8 cellular contexts compared by ENCODE assay signal in genomic region chr1:231192620-231193163, GRCh38. TPM values are rescaled to one million over a fixed set of nuclear protein-coding genes. Genes with fewer than 3 reads are reported as not detected.
DNase-seq lines count a peak whose midpoint lies in the region; TF ChIP-seq lines count a peak whose summit lies in the region.

No MANE protein-coding gene starts in this region.

- no peaks in the 10 kb centered on the region for H3K36me3 ChIP-seq in smooth muscle cell (ENCODE audit: low read depth)

- H3F3A ChIP-seq in smooth muscle cell (ENCODE audit: low read depth), result no peaks in the 10 kb centered on the region

- TF ChIP-seq CTCF in fibroblast of pulmonary artery (IDR thresholded peaks at IDR 0.05; ENCODE audit: low read length, missing control alignments) (no peak), smooth muscle cell (IDR thresholded peaks at IDR 0.05; ENCODE audit: borderline replicate concordance, insufficient read depth, poor library complexity, severe bottlenecking) (no peak)

- H3K27me3 ChIP-seq in smooth muscle cell (ENCODE audit: low read depth), result peaks cover 10% of the 10 kb centered on the region

- POLR2A ChIA-PET in HEK293T (lab: Yijun Ruan, JAX), result no interaction called here

- no peak overlapping the region for H3K4me2 ChIP-seq in smooth muscle cell

- H3K79me2 ChIP-seq in smooth muscle cell (ENCODE audit: low read depth), result no peaks in the 10 kb centered on the region

- no peaks in the 10 kb centered on the region for H4K20me1 ChIP-seq in smooth muscle cell (ENCODE audit: low read depth)

- no peak overlapping the region for H3K4me3 ChIP-seq in fibroblast of pulmonary artery (replicated peaks; ENCODE audit: low read depth, low read length)
- no peak overlapping the region for H3K4me3 ChIP-seq in smooth muscle cell

- H3K9me3 ChIP-seq in smooth muscle cell (replicated peaks; ENCODE audit: low read depth), result no peaks in the 10 kb centered on the region

- no peak overlapping the region for H3K9ac ChIP-seq in smooth muscle cell (ENCODE audit: low read depth)

- DNase-seq in CMK (ENCODE audit: low read depth), result peak; percentile 37
- peak; percentile 78 for DNase-seq in NCI-H69 (lab: John Stamatoyannopoulos, UW)
- DNase-seq in fibroblast of pulmonary artery (ENCODE audit: low read depth), result peak; percentile 35
- DNase-seq in nucleus accumbens (lab: John Stamatoyannopoulos, UW), result peak in 49 of 56 donors; percentile 8 to 80 (median 41)
- DNase-seq in HEK293T (ENCODE audit: extremely low spot score), result no peak
- no peak for DNase-seq in smooth muscle cell (lab: John Stamatoyannopoulos, UW; ENCODE audit: unreplicated experiment)
- DNase-seq in dedifferentiated amniotic fluid mesenchymal stem cell (ENCODE audit: extremely low spot score), result no peak
- DNase-seq in EL, result no peak

- WGBS in smooth muscle cell (ENCODE audit: low lambda C conversion rate), result 89% methylated on average over 12 of the region's 12 CpGs

- no peaks in the 10 kb centered on the region for H3K4me1 ChIP-seq in smooth muscle cell (ENCODE audit: low read depth)

- CTCF ChIA-PET in HEK293T (lab: Yijun Ruan, JAX), result no interaction called here

- no peak overlapping the region for H2AFZ ChIP-seq in smooth muscle cell (ENCODE audit: low read depth)

- no peak overlapping the region for H3K27ac ChIP-seq in smooth muscle cell (ENCODE audit: low read depth)

TF ChIP-seq in HEK293T, 16 proteins besides CTCF, POLR2A, EP300 and RAD21:
- no peak for TF ChIP-seq L3MBTL2 (conservative IDR thresholded peaks at IDR 0.05)
- no peak for TF ChIP-seq ELF4 (IDR thresholded peaks at IDR 0.05)
- no peak for TF ChIP-seq SUZ12 (IDR thresholded peaks at IDR 0.05)
- TF ChIP-seq FOXA1 (IDR thresholded peaks at IDR 0.05), result no peak
- TF ChIP-seq ZNF384 (IDR thresholded peaks at IDR 0.05), result no peak
- TF ChIP-seq FOXK2 (IDR thresholded peaks at IDR 0.05), result no peak
- no peak for TF ChIP-seq FOXM1 (IDR thresholded peaks at IDR 0.05; ENCODE audit: borderline replicate concordance)
- no peak for TF ChIP-seq CTBP1 (IDR thresholded peaks at IDR 0.05; ENCODE audit: borderline replicate concordance)

RNA-seq across cellular contexts. Expression of gene TRIM67, which starts 30.8 kb away (rescaled TPM):
- total RNA-seq in smooth muscle cell, result 0.04 TPM in 1 of 2 replicates, not detected in the other
- polyA plus RNA-seq in smooth muscle cell, result 0.13 and 0.25 TPM in 2 replicates

RNA-seq across cellular contexts. Expression of gene GNPAT, which starts 48.3 kb away (rescaled TPM):
- 45.8 and 66.3 TPM in 2 replicates for total RNA-seq in smooth muscle cell
- polyA plus RNA-seq in smooth muscle cell, result 39.8 and 43.9 TPM in 2 replicates

Comparison
In these comparisons a context has a peak if more than half of its experiments do, and no peak if none do; other contexts are left out.
1. DNase-seq: peak in CMK (single experiment), NCI-H69 (single experiment), fibroblast of pulmonary artery (single experiment) and nucleus accumbens (49 of 56); none in HEK293T (single experiment), smooth muscle cell (single experiment), dedifferentiated amniotic fluid mesenchymal stem cell (single experiment) and EL (single experiment).